19 cellular contexts compared by ENCODE assay signal in genomic region chr9:33099754-33100153, GRCh38. TPM values are rescaled to one million over a fixed set of nuclear protein-coding genes. Genes with fewer than 3 reads are reported as not detected.
DNase-seq lines count a peak whose midpoint lies in the region; ATAC-seq and TF ChIP-seq lines count a peak whose summit lies in the region.
"Had no signal": no experiment of that assay in that cellular context is flagged by ENCODE, and none has a peak within 500 bp of the region (broad histone marks: within the 10 kb centered on the region; RNA-seq: fewer than 3 reads in every experiment).

No MANE protein-coding gene starts in this region.

- no peak overlapping the region for H3K27ac ChIP-seq in BLaER1
- no peak overlapping the region for H3K27ac ChIP-seq in right cardiac atrium (ENCODE audit: low read length)
- H3K27ac ChIP-seq in effector memory CD4-positive, alpha-beta T cell (ENCODE audit: insufficient read depth, low read length, poor library complexity, severe bottlenecking) = no peak overlapping the region

- no peaks in the 10 kb centered on the region for H3K9me3 ChIP-seq in BLaER1
- no peaks in the 10 kb centered on the region for H3K9me3 ChIP-seq in right cardiac atrium (ENCODE audit: control insufficient read depth, low read length)
- no peaks in the 10 kb centered on the region for H3K9me3 ChIP-seq in effector memory CD4-positive, alpha-beta T cell (ENCODE audit: control insufficient read depth, low read length)

- H3K4me1 Mint-ChIP-seq in osteocyte (ENCODE audit: unreplicated experiment) = peaks cover 38% of the 10 kb centered on the region
- no peaks in the 10 kb centered on the region for H3K4me1 Mint-ChIP-seq in naive thymus-derived CD8-positive, alpha-beta T cell
- H3K4me1 Mint-ChIP-seq: CD4-positive, CD25-positive, alpha-beta regulatory T cell; CD8-positive, alpha-beta memory T cell had no signal

- no peak overlapping the region for H3K4me3 Mint-ChIP-seq in osteocyte (ENCODE audit: unreplicated experiment)
- H3K4me3 Mint-ChIP-seq in naive thymus-derived CD8-positive, alpha-beta T cell = no peak overlapping the region
- H3K4me3 Mint-ChIP-seq: B cell; CD4-positive, CD25-positive, alpha-beta regulatory T cell; CD8-positive, alpha-beta memory T cell; H9 had no signal

- H3K4me2 ChIP-seq in BLaER1 = peak overlapping the region; percentile 36

- H3K9ac ChIP-seq in BLaER1 = no peak overlapping the region

- H3K36me3 ChIP-seq in BLaER1 = no peaks in the 10 kb centered on the region
- no peaks in the 10 kb centered on the region for H3K36me3 ChIP-seq in effector memory CD4-positive, alpha-beta T cell (ENCODE audit: control insufficient read depth, insufficient read depth, low read length)

- H3K4me3 ChIP-seq in BLaER1 = no peak overlapping the region
- H3K4me3 ChIP-seq in lower leg skin (ENCODE audit: low read depth, poor library complexity, severe bottlenecking) = no peak overlapping the region
- no peak overlapping the region for H3K4me3 ChIP-seq in right cardiac atrium (ENCODE audit: low read length)
- no peak overlapping the region for H3K4me3 ChIP-seq in effector memory CD4-positive, alpha-beta T cell (ENCODE audit: insufficient read depth, low read depth, low read length, poor library complexity, severe bottlenecking)
- H3K4me3 ChIP-seq: GM12878 had no signal

- TF ChIP-seq CTCF in lower leg skin (IDR thresholded peaks at IDR 0.05) (no peak), osteocyte (IDR thresholded peaks at IDR 0.05) (no peak)

- 79 to 97% methylated on average over 2 of the region's 2 CpGs for WGBS in lower leg skin, 2 donors
- WGBS in right cardiac atrium = 71% methylated on average over 2 of the region's 2 CpGs

- no peak for ATAC-seq in right cardiac atrium
- ATAC-seq in naive thymus-derived CD8-positive, alpha-beta T cell = no peak
- ATAC-seq: GM12878 had no signal

- no peaks in the 10 kb centered on the region for H3K27me3 Mint-ChIP-seq in osteocyte (ENCODE audit: unreplicated experiment)
- H3K27me3 Mint-ChIP-seq in naive thymus-derived CD8-positive, alpha-beta T cell = no peaks in the 10 kb centered on the region
- H3K27me3 Mint-ChIP-seq: B cell; CD4-positive, CD25-positive, alpha-beta regulatory T cell; CD8-positive, alpha-beta memory T cell had no signal

- H3K4me1 ChIP-seq in BLaER1 (peaks cover 16% of the 10 kb centered on the region; the same call in 1 of the 2 replicates), right cardiac atrium (ENCODE audit: control insufficient read depth, insufficient read depth, low read length) (peaks cover 4% of the 10 kb centered on the region)
- H3K4me1 ChIP-seq in effector memory CD4-positive, alpha-beta T cell (ENCODE audit: control insufficient read depth, insufficient read depth, low read length, poor library complexity, severe bottlenecking) = no peaks in the 10 kb centered on the region

- no peak overlapping the region for H3K27ac Mint-ChIP-seq in osteocyte (ENCODE audit: unreplicated experiment)
- H3K27ac Mint-ChIP-seq in naive thymus-derived CD8-positive, alpha-beta T cell = peak overlapping the region in 1 of 10 donors; percentile 11
- H3K27ac Mint-ChIP-seq: B cell; CD4-positive, CD25-positive, alpha-beta regulatory T cell; CD8-positive, alpha-beta memory T cell; H9 had no signal

- intact Hi-C loops in lower leg skin (cut with DNase I; ENCODE audit: low total_unique reads) (no loop called here), right cardiac atrium (cut with DNase I) (no loop called here)

- POLR2A ChIA-PET in naive thymus-derived CD8-positive, alpha-beta T cell (lab: Charles Lee) = no interaction called here

- H3K36me3 Mint-ChIP-seq in osteocyte (ENCODE audit: unreplicated experiment) = no peaks in the 10 kb centered on the region
- no peaks in the 10 kb centered on the region for H3K36me3 Mint-ChIP-seq in naive thymus-derived CD8-positive, alpha-beta T cell
- H3K36me3 Mint-ChIP-seq: CD4-positive, CD25-positive, alpha-beta regulatory T cell had no signal

- no peaks in the 10 kb centered on the region for H3K27me3 ChIP-seq in BLaER1
- no peaks in the 10 kb centered on the region for H3K27me3 ChIP-seq in right cardiac atrium (ENCODE audit: control insufficient read depth, insufficient read depth)
- H3K27me3 ChIP-seq in effector memory CD4-positive, alpha-beta T cell (replicated peaks; ENCODE audit: control insufficient read depth, insufficient read depth, low read length, poor library complexity, severe bottlenecking) = no peaks in the 10 kb centered on the region

- H3K9me3 Mint-ChIP-seq in osteocyte (ENCODE audit: unreplicated experiment) = no peaks in the 10 kb centered on the region
- peaks cover 0 to 2% (median 0%) of the 10 kb centered on the region in 9 donors for H3K9me3 Mint-ChIP-seq in naive thymus-derived CD8-positive, alpha-beta T cell
- H3K9me3 Mint-ChIP-seq: CD4-positive, CD25-positive, alpha-beta regulatory T cell; CD8-positive, alpha-beta memory T cell; H9 had no signal

- TF ChIP-seq POLR2A in lower leg skin (IDR thresholded peaks at IDR 0.05) = no peak

- no peaks in the 10 kb centered on the region for H4K20me1 ChIP-seq in BLaER1

- peak; percentile 11 to 58 for DNase-seq in lower leg skin (ENCODE audit: low spot score in 2 of 2)
- peak; percentile 63 for DNase-seq in osteocyte (ENCODE audit: extremely low spot score, unreplicated experiment)
- peak; percentile 34 for DNase-seq in ureter (ENCODE audit: low spot score)
- no peak for DNase-seq in right cardiac atrium
- DNase-seq in effector memory CD4-positive, alpha-beta T cell = no peak
- DNase-seq in naive thymus-derived CD8-positive, alpha-beta T cell = no peak
- DNase-seq: 8988T; C1 segment of cervical spinal cord; CD4-positive, CD25-positive, alpha-beta regulatory T cell; CD8-positive, alpha-beta memory T cell; COR-L47; DMS 273 treated with DMSO at 0.1 percent for 48 hours; DMS53; DND-41; EL; H9 had no signal

RNA-seq across cellular contexts. Expression of gene SMU1, which starts 23.3 kb away (rescaled TPM):
- 10 to 100 TPM; 14.7 to 17.5 (median 15.7) TPM for total RNA-seq in lower leg skin
- 22.4 and 23.0 TPM in 2 replicates for total RNA-seq in osteocyte
- 22.8 TPM for total RNA-seq in ureter
- total RNA-seq in right cardiac atrium = 10 to 100 TPM; 16.6 to 17.3 (median 17.0) TPM
- 9.4 TPM for polyA plus RNA-seq in right cardiac atrium
- 10 to 100 TPM; 29.5 to 30.9 TPM for total RNA-seq in naive thymus-derived CD8-positive, alpha-beta T cell
- polyA plus RNA-seq in naive thymus-derived CD8-positive, alpha-beta T cell = 10 to 100 TPM; 19.5 to 24.3 (median 23.7) TPM

Comparison
In these comparisons a context has a peak if more than half of its experiments do, and no peak if none do; other contexts are left out.
1. DNase-seq: peak in lower leg skin (2 of 2), osteocyte (single experiment) and ureter (single experiment); none in right cardiac atrium (0 of 3), effector memory CD4-positive, alpha-beta T cell (0 of 3) and naive thymus-derived CD8-positive, alpha-beta T cell (0 of 10).